Comparison of ENCODE assay signal across 17 cellular contexts in the genomic region with DNA sequence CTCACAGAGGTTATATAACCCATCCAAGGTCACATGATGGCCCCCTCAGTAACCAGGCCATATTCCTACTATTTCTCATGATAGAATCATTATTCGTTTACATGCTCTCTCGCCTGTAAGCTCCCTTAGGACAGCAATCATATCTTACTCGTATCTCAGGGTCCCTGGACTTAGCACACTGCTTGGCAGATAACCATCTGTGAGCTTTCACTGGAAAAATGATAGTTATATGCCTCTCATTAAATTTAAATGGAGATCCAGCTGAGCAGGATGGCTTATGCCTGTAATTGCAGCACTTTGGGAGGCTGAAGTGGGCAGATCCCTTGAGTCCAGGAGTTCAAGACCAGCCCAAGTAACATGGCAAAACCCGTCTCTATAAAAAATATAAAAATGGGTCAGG. TPM values are rescaled to one million over a fixed set of nuclear protein-coding genes. Genes with fewer than 3 reads are reported as not detected.
DNase-seq lines count a peak whose midpoint lies in the region; ATAC-seq and TF ChIP-seq lines count a peak whose summit lies in the region.
"Had no signal": no experiment of that assay in that cellular context is flagged by ENCODE, and none has a peak within 500 bp of the region (broad histone marks: within the 10 kb centered on the region; RNA-seq: fewer than 3 reads in every experiment).

No MANE protein-coding gene starts in this region.

- peak overlapping the region in 4 of 10 experiments; percentile 3 to 7 (median 6); a peak in 3 of 20 replicates for H3K4me3 ChIP-seq in BLaER1 treated with 17β-estradiol and CSF1 and Interleukin-3, amounts not matched to agents 10 nM and 100 nM
- no peak overlapping the region for H3K4me3 ChIP-seq in dorsolateral prefrontal cortex
- H3K4me3 ChIP-seq in parathyroid adenoma (ENCODE audit: low read depth, low read length): no peak overlapping the region

- peaks cover 22 to 54% (median 32%) of the 10 kb centered on the region in 10 experiments for H3K4me1 ChIP-seq in BLaER1 treated with 17β-estradiol and CSF1 and Interleukin-3, amounts not matched to agents 10 nM and 100 nM
- H3K4me1 ChIP-seq in parathyroid adenoma: peaks cover 23% of the 10 kb centered on the region

- H3K9me3 Mint-ChIP-seq in nephron progenitor cell: no peaks in the 10 kb centered on the region
- H3K9me3 Mint-ChIP-seq: HFFc6 had no signal

- H3K36me3 ChIP-seq in BLaER1 treated with 17β-estradiol and CSF1 and Interleukin-3, amounts not matched to agents 10 nM and 100 nM: peaks cover 4 to 43% (median 28%) of the 10 kb centered on the region in 11 experiments; a peak in 20 of 22 replicates
- H3K36me3 ChIP-seq in parathyroid adenoma (ENCODE audit: control insufficient read depth, insufficient read depth, low read length): no peaks in the 10 kb centered on the region

- TF ChIP-seq CTCF in dorsolateral prefrontal cortex (IDR thresholded peaks at IDR 0.05 in 54 of 56, conservative IDR thresholded peaks at IDR 0.05 in 2 of 56; ENCODE audit: low read depth in 1 of 56, partially characterized antibody in 56 of 56): no peak
- TF ChIP-seq CTCF in parathyroid adenoma (IDR thresholded peaks at IDR 0.05): no peak
- TF ChIP-seq CTCF in nephron progenitor cell (IDR thresholded peaks at IDR 0.05): no peak

- H3K4me2 ChIP-seq in BLaER1 treated with 17β-estradiol and CSF1 and Interleukin-3, amounts not matched to agents 10 nM and 100 nM: peak overlapping the region; percentile 64 to 88 (median 82)
- no peak overlapping the region for H3K4me2 ChIP-seq in parathyroid adenoma (ENCODE audit: low read length)

- DNase-seq in NCI-H2227 treated with DMSO at 0.1 percent for 48 hours (lab: John Stamatoyannopoulos, UW) (peak; percentile 10), dorsolateral prefrontal cortex (no peak), germinal center (ENCODE audit: low spot score) (no peak), nephron progenitor cell (no peak)
- DNase-seq: DMS79, H7, NCI-H1417 treated with DMSO at 0.1 percent for 48 hours, NCI-H1930, NCI-H446, NCI-H526 treated with DMSO at 0.1 percent for 48 hours, Right ventricle myocardium superior had no signal

- peaks cover 0 to 32% (median 0%) of the 10 kb centered on the region in 11 experiments; a peak in 4 of 22 replicates for H4K20me1 ChIP-seq in BLaER1 treated with 17β-estradiol and CSF1 and Interleukin-3, amounts not matched to agents 10 nM and 100 nM

- no peak overlapping the region for H3K27ac Mint-ChIP-seq in nephron progenitor cell

- peaks cover 4% of the 10 kb centered on the region for H3K79me2 ChIP-seq in parathyroid adenoma

- H3K27me3 Mint-ChIP-seq in nephron progenitor cell (ENCODE audit: low read depth, poor library complexity): peaks cover 5% of the 10 kb centered on the region

- intact Hi-C loops in dorsolateral prefrontal cortex (cut with DNase I): no loop called here

- no peaks in the 10 kb centered on the region for H3K27me3 ChIP-seq in BLaER1 treated with 17β-estradiol and CSF1 and Interleukin-3, amounts not matched to agents 10 nM and 100 nM
- H3K27me3 ChIP-seq in dorsolateral prefrontal cortex (no peaks in the 10 kb centered on the region), parathyroid adenoma (ENCODE audit: control insufficient read depth, insufficient read depth, low read length) (no peaks in the 10 kb centered on the region)

- peak overlapping the region in 9 of 11 experiments; percentile 39 to 86 (median 77); a peak in 18 of 22 replicates for H3K27ac ChIP-seq in BLaER1 treated with 17β-estradiol and CSF1 and Interleukin-3, amounts not matched to agents 10 nM and 100 nM
- peak overlapping the region in 34 of 59 donors; percentile 0 to 71 (median 44) for H3K27ac ChIP-seq in dorsolateral prefrontal cortex
- H3K27ac ChIP-seq in parathyroid adenoma: peak overlapping the region; percentile 50
- H3K27ac ChIP-seq: C4-2B had no signal

- H3K4me1 Mint-ChIP-seq in nephron progenitor cell: peaks cover 13% of the 10 kb centered on the region

- no peaks in the 10 kb centered on the region for H3K9me3 ChIP-seq in BLaER1 treated with 17β-estradiol and CSF1 and Interleukin-3, amounts not matched to agents 10 nM and 100 nM (replicated peaks in 1 of 11)
- H3K9me3 ChIP-seq in parathyroid adenoma (ENCODE audit: control insufficient read depth, low read length): no peaks in the 10 kb centered on the region

- peaks cover 11% of the 10 kb centered on the region for H3K36me3 Mint-ChIP-seq in nephron progenitor cell (ENCODE audit: low read depth)

- peak overlapping the region; percentile 40 for H2AFZ ChIP-seq in parathyroid adenoma

- no peak overlapping the region for H3K4me3 Mint-ChIP-seq in nephron progenitor cell

- no peak for ATAC-seq in GM18520 (IDR thresholded peaks at IDR 0.05; ENCODE audit: unreplicated experiment)
- ATAC-seq: HepG2 had no signal

- H3K9ac ChIP-seq in BLaER1 treated with 17β-estradiol and CSF1 and Interleukin-3, amounts not matched to agents 10 nM and 100 nM: peak overlapping the region in 8 of 11 experiments; percentile 23 to 70 (median 58); a peak in 13 of 22 replicates
- H3K9ac ChIP-seq in parathyroid adenoma: no peak overlapping the region

RNA-seq across cellular contexts. Expression of gene KIF3C, which starts 21.9 kb away (rescaled TPM):
- total RNA-seq in dorsolateral prefrontal cortex: 100 to 1,000 TPM in 119 of 120 experiments, 10 to 100 TPM in 1; 82.2 to 364 (median 248) TPM
